ENCODE assay signal across 20 cellular contexts in genomic region chr1:203426349-203426748, GRCh38. TPM values are rescaled to one million over a fixed set of nuclear protein-coding genes. Genes with fewer than 3 reads are reported as not detected.
DNase-seq lines count a peak whose midpoint lies in the region; ATAC-seq, FAIRE-seq and TF ChIP-seq lines count a peak whose summit lies in the region.
"Had no signal": no experiment of that assay in that cellular context is flagged by ENCODE, and none has a peak within 500 bp of the region (broad histone marks: within the 10 kb centered on the region; RNA-seq: fewer than 3 reads in every experiment).

No MANE protein-coding gene starts in this region.

- H3K9me3 Mint-ChIP-seq in Caco-2 (ENCODE audit: unreplicated experiment) (no peaks in the 10 kb centered on the region), chondrocyte (ENCODE audit: low read depth) (no peaks in the 10 kb centered on the region), endodermal cell (no peaks in the 10 kb centered on the region)
- H3K9me3 Mint-ChIP-seq: CD4-positive, CD25-positive, alpha-beta regulatory T cell had no signal

- H3K9ac ChIP-seq in mucosa of rectum (ENCODE audit: low read depth in 1 of 2, low read length in 2 of 2) (peak overlapping the region; percentile 50 to 72), endodermal cell (ENCODE audit: extremely low read depth, low read length, poor library complexity, severe bottlenecking) (no peak overlapping the region)
- H3K9ac ChIP-seq: KMS-11 had no signal

- TF ChIP-seq CTCF in Caco-2 (IDR thresholded peaks at IDR 0.05; ENCODE audit: insufficient read depth in 1 of 2, low read depth in 1 of 2, low read length in 1 of 2, severe bottlenecking in 1 of 2, unreplicated experiment in 1 of 2) (no peak), chondrocyte (IDR thresholded peaks at IDR 0.05) (no peak), endodermal cell (conservative IDR thresholded peaks at IDR 0.05) (no peak), WERI-Rb-1 (IDR thresholded peaks at IDR 0.05; ENCODE audit: low read depth, low read length) (no peak)

- no peaks in the 10 kb centered on the region for H3K36me3 Mint-ChIP-seq in Caco-2 (ENCODE audit: insufficient read depth, unreplicated experiment)
- H3K36me3 Mint-ChIP-seq in chondrocyte (ENCODE audit: low read depth): no peaks in the 10 kb centered on the region
- no peaks in the 10 kb centered on the region for H3K36me3 Mint-ChIP-seq in endodermal cell (ENCODE audit: low read depth)
- H3K36me3 Mint-ChIP-seq: CD4-positive, CD25-positive, alpha-beta regulatory T cell had no signal

- POLR2A ChIA-PET in Caco-2 (lab: Charles Lee): no interaction called here

- intact Hi-C loops in Caco-2 (cut with micrococcal nuclease; ENCODE audit: unreplicated experiment): loop anchor here (5.0 kb wide), 1 partner anchor 84 kb away; no protein-coding TSS in a partner anchor

- ATAC-seq in HG03135 (IDR thresholded peaks at IDR 0.05; ENCODE audit: unreplicated experiment): no peak
- ATAC-seq: HepG2 had no signal

- H3K27ac Mint-ChIP-seq in Caco-2 (ENCODE audit: unreplicated experiment): peak overlapping the region; percentile 54
- peak overlapping the region; percentile 82 for H3K27ac Mint-ChIP-seq in chondrocyte (ENCODE audit: unreplicated experiment)
- H3K27ac Mint-ChIP-seq in endodermal cell: no peak overlapping the region
- H3K27ac Mint-ChIP-seq: CD4-positive, CD25-positive, alpha-beta regulatory T cell had no signal

- BruUV-seq in Caco-2 (replicated peaks; lab: Mats Ljungman, UMichigan): no TSS peak

- H3K4me1 ChIP-seq in Caco-2 (peaks cover 37% of the 10 kb centered on the region), mucosa of rectum (ENCODE audit: control insufficient read depth in 2 of 2, insufficient read depth in 2 of 2, low read length in 2 of 2) (peaks cover 31 to 35% of the 10 kb centered on the region in 2 donors), small intestine (ENCODE audit: control insufficient read depth in 2 of 2, insufficient read depth in 1 of 2, low read depth in 1 of 2, low read length in 1 of 2) (peaks cover 0 to 3% of the 10 kb centered on the region in 2 donors), endodermal cell (ENCODE audit: control insufficient read depth, insufficient read depth, low read length) (peaks cover 4% of the 10 kb centered on the region)

- peaks cover 36% of the 10 kb centered on the region for H3K4me1 Mint-ChIP-seq in Caco-2 (ENCODE audit: low read depth, unreplicated experiment)
- peaks cover 33% of the 10 kb centered on the region for H3K4me1 Mint-ChIP-seq in chondrocyte (ENCODE audit: low read depth)
- peaks cover 19% of the 10 kb centered on the region for H3K4me1 Mint-ChIP-seq in endodermal cell
- H3K4me1 Mint-ChIP-seq: CD4-positive, CD25-positive, alpha-beta regulatory T cell had no signal

- H3K36me3 ChIP-seq in Caco-2 (ENCODE audit: control insufficient read depth, insufficient read depth, low read length): no peaks in the 10 kb centered on the region; the same call in 1 of the 2 replicates
- H3K36me3 ChIP-seq in mucosa of rectum (ENCODE audit: control insufficient read depth in 2 of 2, insufficient read depth in 2 of 2, low read length in 2 of 2): no peaks in the 10 kb centered on the region
- H3K36me3 ChIP-seq in small intestine (ENCODE audit: control insufficient read depth in 2 of 2, insufficient read depth in 2 of 2, low read length in 2 of 2): peaks cover 0 to 3% of the 10 kb centered on the region in 2 donors
- no peaks in the 10 kb centered on the region for H3K36me3 ChIP-seq in endodermal cell (ENCODE audit: control insufficient read depth, insufficient read depth, low read length)
- no peaks in the 10 kb centered on the region for H3K36me3 ChIP-seq in WERI-Rb-1
- H3K36me3 ChIP-seq: BE2C had no signal

- no peaks in the 10 kb centered on the region for H3K27me3 Mint-ChIP-seq in Caco-2 (ENCODE audit: insufficient read depth, unreplicated experiment)
- H3K27me3 Mint-ChIP-seq in chondrocyte (ENCODE audit: low read depth): peaks cover 21% of the 10 kb centered on the region
- H3K27me3 Mint-ChIP-seq in endodermal cell (ENCODE audit: insufficient read depth): peaks cover 38% of the 10 kb centered on the region

- no peak overlapping the region for H3K4me3 ChIP-seq in Caco-2 (ENCODE audit: low read depth, low read length)
- peak overlapping the region; percentile 53 to 55 for H3K4me3 ChIP-seq in mucosa of rectum (ENCODE audit: low read length in 2 of 2)
- peak overlapping the region in 1 of 2 donors; percentile 28 for H3K4me3 ChIP-seq in small intestine (ENCODE audit: low read depth in 1 of 2, low read length in 2 of 2)
- H3K4me3 ChIP-seq in endodermal cell (ENCODE audit: low read length): no peak overlapping the region
- no peak overlapping the region for H3K4me3 ChIP-seq in WERI-Rb-1 (ENCODE audit: low read depth, low read length)

- DNase-seq in Caco-2 (no peak), chondrocyte (ENCODE audit: low spot score) (no peak), small intestine (peak; percentile 58), endodermal cell (no peak), GM19240 (ENCODE audit: insufficient read length, low spot score) (no peak), WERI-Rb-1 (no peak)
- DNase-seq: 8988T; BE2C; CD4-positive, CD25-positive, alpha-beta regulatory T cell; GDM1; NCI-H187; NCI-H2107; NCI-H524 treated with DMSO at 0.1 percent for 48 hours had no signal

- H3K9me3 ChIP-seq in Caco-2 (no peaks in the 10 kb centered on the region), mucosa of rectum (ENCODE audit: control insufficient read depth in 2 of 2, low read length in 2 of 2) (no peaks in the 10 kb centered on the region), small intestine (ENCODE audit: control insufficient read depth, low read depth) (no peaks in the 10 kb centered on the region), endodermal cell (ENCODE audit: control insufficient read depth, low read length) (no peaks in the 10 kb centered on the region), WERI-Rb-1 (ENCODE audit: severe bottlenecking) (no peaks in the 10 kb centered on the region)
- H3K9me3 ChIP-seq: BE2C had no signal

- H3K27ac ChIP-seq in mucosa of rectum (ENCODE audit: low read depth in 2 of 2, low read length in 2 of 2) (peak overlapping the region; percentile 90 to 95), small intestine (ENCODE audit: low read depth in 1 of 2, low read length in 1 of 2) (peak overlapping the region; percentile 73 to 76), endodermal cell (ENCODE audit: low read depth, low read length) (no peak overlapping the region), WERI-Rb-1 (no peak overlapping the region)
- H3K27ac ChIP-seq: KMS-11 had no signal

- WGBS in small intestine, 3 donors: 11 to 54% (median 42%) methylated on average over 5 of the region's 5 CpGs
- WGBS in endodermal cell (ENCODE audit: insufficient coverage in 1 of 2, insufficient read length in 1 of 2), 2 experiments: 84 to 89% methylated on average over 5 of the region's 5 CpGs

- CTCF ChIA-PET in Caco-2 (lab: Charles Lee): interaction anchor here (1.0 to 1.4 kb wide), 2 partner anchors 14 to 84 kb away, joined by 5 to 6 read pairs; no protein-coding TSS in a partner anchor

- peak overlapping the region; percentile 12 for H3K4me3 Mint-ChIP-seq in Caco-2 (ENCODE audit: unreplicated experiment)
- H3K4me3 Mint-ChIP-seq in chondrocyte (ENCODE audit: unreplicated experiment): no peak overlapping the region
- H3K4me3 Mint-ChIP-seq in endodermal cell: no peak overlapping the region
- H3K4me3 Mint-ChIP-seq: CD4-positive, CD25-positive, alpha-beta regulatory T cell had no signal

- H3K27me3 ChIP-seq in Caco-2 (replicated peaks; ENCODE audit: control insufficient read depth, insufficient read depth, low read length) (no peaks in the 10 kb centered on the region), mucosa of rectum (ENCODE audit: control insufficient read depth in 2 of 2, insufficient read depth in 2 of 2, low read length in 2 of 2) (no peaks in the 10 kb centered on the region), small intestine (ENCODE audit: control insufficient read depth in 2 of 2, insufficient read depth in 2 of 2, low read length in 2 of 2) (no peaks in the 10 kb centered on the region), endodermal cell (ENCODE audit: control insufficient read depth, insufficient read depth, low read length, poor library complexity, severe bottlenecking) (peaks cover 28% of the 10 kb centered on the region), WERI-Rb-1 (ENCODE audit: insufficient read depth, low read depth, severe bottlenecking) (no peaks in the 10 kb centered on the region)
- H3K27me3 ChIP-seq: BE2C had no signal

- FAIRE-seq in small intestine (lab: Jason Lieb, UNC): no peak
- FAIRE-seq: H1, HepG2 had no signal

RNA-seq across cellular contexts. Expression of gene PRELP, which starts 49.3 kb away (rescaled TPM):
- total RNA-seq in Caco-2 (2022) (not detected in 2 replicates), chondrocyte (29.5 to 33.7 TPM (median 33.2 TPM) in 3 replicates), endodermal cell (1 to 10 TPM in 1 of 2 donors, under 1 TPM in 1; 0.66 to 3.9 TPM)
- 10 to 100 TPM in 1 of 3 donors, under 1 TPM in 2; 0.22 to 27.0 (median 0.54) TPM for polyA plus RNA-seq in small intestine
- polyA plus RNA-seq in endodermal cell (2013, experiment 1 of 2): 3.9 TPM
- polyA plus RNA-seq in endodermal cell (2013, experiment 2 of 2): 3.7 TPM
- total RNA-seq: CD4-positive, CD25-positive, alpha-beta regulatory T cell; Daoy; HepG2; PC-3 had no signal
- polyA plus RNA-seq: CD4-positive, CD25-positive, alpha-beta regulatory T cell; HepG2 had no signal

Comparison
In these comparisons a context has a peak if more than half of its experiments do, and no peak if none do; other contexts are left out.
1. H3K4me3 ChIP-seq: peak in mucosa of rectum (2 of 2); none in Caco-2 (single experiment), endodermal cell (single experiment) and WERI-Rb-1 (single experiment).
2. H3K27ac ChIP-seq: peak in mucosa of rectum (2 of 2) and small intestine (2 of 2); none in endodermal cell (single experiment) and WERI-Rb-1 (single experiment).